22 cellular contexts compared by ENCODE assay signal in genomic region chr15:88299502-88299901, GRCh38. TPM values are rescaled to one million over a fixed set of nuclear protein-coding genes. Genes with fewer than 3 reads are reported as not detected.
"Had no signal": no experiment of that assay in that cellular context is flagged by ENCODE, and none has a peak within 500 bp of the region (broad histone marks: within the 10 kb centered on the region; RNA-seq: fewer than 3 reads in every experiment).

No MANE protein-coding gene starts in this region.

- H3K4me3 ChIP-seq: esophagus muscularis mucosa, lung, sigmoid colon, spleen, upper lobe of right lung had no signal

- H3K9me3 Mint-ChIP-seq: activated naive CD4-positive, alpha-beta T cell treated with anti-CD3 and anti-CD28 coated beads, Interleukin-2, amount 10 ng/mL, durations not matched to agents 7 days and 5 days; activated T-cell treated with anti-CD3 and anti-CD28 coated beads, Interleukin-2, amount 50 U/mL, for 4 hours; central memory CD8-positive, alpha-beta T cell; mesothelial cell of epicardium; natural killer cell treated with Interleukin-12 subunit alpha and Interleukin-12 subunit beta and Interleukin-15 and Interleukin-18, amount 100 ng/mL, for 72 hours; stimulated activated naive B cell treated with anti-CD40 and anti-IgM and Interleukin-4, amounts not matched to agents 10 μg/mL and 1 μg/mL and 100 μg/mL, for 72 hours had no signal

- ATAC-seq: activated CD4-positive, CD25-positive, alpha-beta regulatory T cell treated with anti-CD3 and anti-CD28 coated beads, Interleukin-2, amount 50 U/mL, for 24 hours; activated T-cell treated with anti-CD3 and anti-CD28 coated beads, Interleukin-2, amount 50 U/mL, for 4 hours; left colon; natural killer cell treated with Interleukin-12 subunit alpha and Interleukin-12 subunit beta and Interleukin-15 and Interleukin-18, amount 100 ng/mL, for 72 hours; stimulated activated naive B cell treated with anti-CD40 and anti-IgM and Interleukin-4, amounts not matched to agents 10 μg/mL and 1 μg/mL and 100 μg/mL, for 72 hours; upper lobe of right lung had no signal

- H3K36me3 ChIP-seq: esophagus muscularis mucosa, sigmoid colon, spleen, upper lobe of right lung had no signal

- H3K4me3 Mint-ChIP-seq: activated naive CD4-positive, alpha-beta T cell treated with anti-CD3 and anti-CD28 coated beads, Interleukin-2, amount 10 ng/mL, durations not matched to agents 7 days and 5 days; activated T-cell treated with anti-CD3 and anti-CD28 coated beads, Interleukin-2, amount 50 U/mL, for 4 hours; central memory CD8-positive, alpha-beta T cell; mesothelial cell of epicardium; natural killer cell treated with Interleukin-12 subunit alpha and Interleukin-12 subunit beta and Interleukin-15 and Interleukin-18, amount 100 ng/mL, for 72 hours; stimulated activated naive B cell treated with anti-CD40 and anti-IgM and Interleukin-4, amounts not matched to agents 10 μg/mL and 1 μg/mL and 100 μg/mL, for 72 hours had no signal

- H3K27ac ChIP-seq: esophagus muscularis mucosa, sigmoid colon, spleen, upper lobe of right lung had no signal

- DNase-seq: activated CD4-positive, alpha-beta T cell treated with anti-CD3 and anti-CD28 coated beads, Interleukin-2, amount 50 U/mL, for 1 hour; activated CD8-positive, alpha-beta memory T cell treated with anti-CD3 and anti-CD28 coated beads, Interleukin-2, amount 50 U/mL, for 4 hours; activated effector memory CD4-positive, alpha-beta T cell treated with Interleukin-2 at 50 U/mL for 16 hours; activated naive CD4-positive, alpha-beta T cell treated with anti-CD3 and anti-CD28 coated beads, Interleukin-2, amount 10 ng/mL, durations not matched to agents 7 days and 5 days; activated T-cell treated with anti-CD3 and anti-CD28 coated beads, Interleukin-2, amount 50 U/mL, for 4 hours; aorta; effector CD8-positive, alpha-beta T cell; islet precursor cell; left colon; nucleus accumbens; sigmoid colon; spleen; stimulated activated naive B cell treated with anti-CD40 and anti-IgM and Interleukin-4, amounts not matched to agents 10 μg/mL and 1 μg/mL and 100 μg/mL, for 72 hours; T1000; upper lobe of right lung had no signal

- H3K4me1 ChIP-seq: esophagus muscularis mucosa, sigmoid colon, spleen, upper lobe of right lung had no signal

- H3K9me3 ChIP-seq: esophagus muscularis mucosa, sigmoid colon, spleen, upper lobe of right lung had no signal

- H3K27me3 ChIP-seq: upper lobe of right lung had no signal

- H3K4me1 Mint-ChIP-seq: activated naive CD4-positive, alpha-beta T cell treated with anti-CD3 and anti-CD28 coated beads, Interleukin-2, amount 10 ng/mL, durations not matched to agents 7 days and 5 days; central memory CD8-positive, alpha-beta T cell; mesothelial cell of epicardium; stimulated activated naive B cell treated with anti-CD40 and anti-IgM and Interleukin-4, amounts not matched to agents 10 μg/mL and 1 μg/mL and 100 μg/mL, for 72 hours had no signal

- H3K27ac Mint-ChIP-seq: activated naive CD4-positive, alpha-beta T cell treated with anti-CD3 and anti-CD28 coated beads, Interleukin-2, amount 10 ng/mL, durations not matched to agents 7 days and 5 days; mesothelial cell of epicardium; natural killer cell treated with Interleukin-12 subunit alpha and Interleukin-12 subunit beta and Interleukin-15 and Interleukin-18, amount 100 ng/mL, for 72 hours; stimulated activated naive B cell treated with anti-CD40 and anti-IgM and Interleukin-4, amounts not matched to agents 10 μg/mL and 1 μg/mL and 100 μg/mL, for 72 hours had no signal

- H3K36me3 Mint-ChIP-seq: activated naive CD4-positive, alpha-beta T cell treated with anti-CD3 and anti-CD28 coated beads, Interleukin-2, amount 10 ng/mL, durations not matched to agents 7 days and 5 days; mesothelial cell of epicardium; natural killer cell treated with Interleukin-12 subunit alpha and Interleukin-12 subunit beta and Interleukin-15 and Interleukin-18, amount 100 ng/mL, for 72 hours; stimulated activated naive B cell treated with anti-CD40 and anti-IgM and Interleukin-4, amounts not matched to agents 10 μg/mL and 1 μg/mL and 100 μg/mL, for 72 hours had no signal

RNA-seq across cellular contexts. Expression of gene NTRK3, which starts 43.0 kb away (rescaled TPM):
- total RNA-seq: endothelial cell of umbilical vein had no signal
